In the genomic region with DNA sequence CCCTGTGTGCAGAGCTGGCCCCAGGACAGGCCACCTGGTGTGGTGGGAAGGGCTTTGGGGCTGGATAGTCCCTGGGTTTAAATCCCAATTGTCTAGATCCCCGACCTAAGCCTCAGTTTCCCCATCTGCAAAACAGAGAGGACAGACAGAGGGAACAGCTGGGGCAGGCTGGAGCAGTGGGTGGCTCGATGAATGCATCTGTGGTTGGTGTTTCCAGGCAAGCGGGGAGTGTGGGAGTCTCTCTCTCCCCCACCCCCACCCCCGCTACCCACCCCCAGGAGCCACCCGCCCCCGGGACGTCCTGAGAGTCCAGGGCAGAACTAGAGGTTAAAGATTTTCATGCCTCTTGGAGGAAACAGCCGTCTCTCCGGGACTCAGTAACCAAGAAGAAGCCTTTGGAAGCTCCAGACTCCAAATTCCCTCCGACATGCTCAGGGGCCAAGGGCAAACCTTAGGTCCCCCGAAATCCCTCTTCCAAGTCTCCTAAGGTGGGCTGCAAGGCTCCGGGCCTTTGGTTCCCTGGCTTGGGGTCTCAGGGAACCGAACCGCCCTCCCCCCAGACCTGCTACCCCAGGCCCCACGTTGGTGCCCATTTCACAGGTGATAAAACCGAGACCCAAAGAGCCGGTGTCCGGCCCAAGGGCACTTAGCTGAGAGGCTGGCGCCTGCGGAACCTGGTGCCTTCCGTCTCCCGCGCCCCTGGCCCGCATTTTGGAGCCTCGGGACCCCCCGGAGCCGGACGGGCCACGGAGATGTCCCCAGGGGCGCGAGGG, we compare ENCODE assay signal across 1 cellular context.
TF ChIP-seq lines count a peak whose summit lies in the region.

No MANE protein-coding gene starts in this region.

TF ChIP-seq in IMR-90, 13 proteins besides CTCF, POLR2A, EP300 and RAD21:
- no peak for TF ChIP-seq SMC3 (IDR thresholded peaks at IDR 0.05; ENCODE audit: low read depth, low read length)
- no peak for TF ChIP-seq NFE2L2 (IDR thresholded peaks at IDR 0.05; ENCODE audit: low read depth, low read length)
- no peak for TF ChIP-seq MAZ (IDR thresholded peaks at IDR 0.05; ENCODE audit: borderline replicate concordance, low read depth, low read length)
- TF ChIP-seq RCOR1 (IDR thresholded peaks at IDR 0.05; ENCODE audit: insufficient replicate concordance, low read length) = no peak
- no peak for TF ChIP-seq MXI1 (IDR thresholded peaks at IDR 0.05; ENCODE audit: borderline replicate concordance, low read depth, low read length)
- no peak for TF ChIP-seq MAFK (IDR thresholded peaks at IDR 0.05; ENCODE audit: low read depth, low read length)
- TF ChIP-seq, protein P1, sequence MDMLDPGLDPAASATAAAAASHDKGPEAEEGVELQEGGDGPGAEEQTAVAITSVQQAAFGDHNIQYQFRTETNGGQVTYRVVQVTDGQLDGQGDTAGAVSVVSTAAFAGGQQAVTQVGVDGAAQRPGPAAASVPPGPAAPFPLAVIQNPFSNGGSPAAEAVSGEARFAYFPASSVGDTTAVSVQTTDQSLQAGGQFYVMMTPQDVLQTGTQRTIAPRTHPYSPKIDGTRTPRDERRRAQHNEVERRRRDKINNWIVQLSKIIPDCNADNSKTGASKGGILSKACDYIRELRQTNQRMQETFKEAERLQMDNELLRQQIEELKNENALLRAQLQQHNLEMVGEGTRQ (IDR thresholded peaks at IDR 0.05; ENCODE audit: low read depth, low read length) = no peak
